ENCODE assay signal across 9 cellular contexts in the genomic region with DNA sequence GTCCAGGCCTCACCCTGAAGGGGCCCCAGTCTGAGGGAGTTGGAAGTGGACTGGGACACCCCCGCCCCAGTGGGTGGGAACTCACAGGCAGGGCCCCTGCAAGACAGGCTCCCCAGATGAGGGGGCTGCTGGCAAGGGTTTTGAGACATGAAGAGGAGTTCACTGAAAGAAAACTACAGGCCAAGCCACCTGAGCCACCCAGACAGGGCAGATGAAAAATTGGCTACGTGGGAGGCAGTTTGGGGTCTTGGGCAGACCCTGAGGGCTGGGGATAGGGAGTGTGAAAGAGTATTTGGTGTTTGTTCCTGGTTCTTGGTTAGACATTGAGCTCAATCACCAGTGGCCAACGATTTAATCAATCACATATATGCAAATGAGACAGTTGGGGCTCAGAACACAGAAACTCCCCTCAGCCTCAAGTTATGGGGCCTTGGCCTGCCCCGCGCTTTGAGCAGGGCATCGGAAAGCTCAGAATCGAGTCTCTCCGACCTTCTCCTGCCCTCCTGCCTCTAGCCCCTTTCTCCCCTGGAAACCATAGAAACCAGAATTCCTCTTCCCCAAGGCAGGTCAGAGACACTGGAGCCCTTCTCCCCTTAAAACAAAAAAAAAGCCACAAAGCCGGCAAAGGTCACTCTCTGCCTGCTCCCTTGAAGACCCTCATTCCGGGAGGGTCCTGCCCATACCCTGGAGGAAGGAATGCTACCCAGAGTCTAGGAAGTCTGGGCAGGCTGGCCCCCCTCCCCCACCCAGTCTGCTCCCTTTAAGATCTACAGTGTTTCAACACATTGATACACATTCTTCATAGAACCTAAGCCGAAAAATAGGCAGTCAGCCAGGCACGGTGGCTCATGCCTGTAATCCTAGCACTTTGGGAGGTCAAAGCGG. TPM values are rescaled to one million over a fixed set of nuclear protein-coding genes. Genes with fewer than 3 reads are reported as not detected.
A peak's percentile ranks its signal among the peaks of the same experiment; 100 is the strongest.
DNase-seq lines count a peak whose midpoint lies in the region; ATAC-seq and TF ChIP-seq lines count a peak whose summit lies in the region.
"Had no signal": no experiment of that assay in that cellular context is flagged by ENCODE, and none has a peak within 500 bp of the region (broad histone marks: within the 10 kb centered on the region; RNA-seq: fewer than 3 reads in every experiment).

No MANE protein-coding gene starts in this region.

- 48 to 54% methylated on average over 11 to 12 of the region's 13 CpGs for WGBS in mesodermal cell (ENCODE audit: insufficient coverage in 2 of 2), 2 experiments

- DNase-seq in AG10803 (ENCODE audit: low read depth) (peak; percentile 58), breast epithelium (ENCODE audit: low spot score in 2 of 2) (no peak), GM13977 (ENCODE audit: low spot score) (no peak), posterior vena cava (ENCODE audit: low spot score) (no peak)
- DNase-seq: stimulated activated CD4-positive, alpha-beta T cell treated with anti-CD3 and anti-CD28 coated beads, Interleukin-1b, Interleukin-23, amount 100 ng/mL, for 48 hours had no signal

- peaks cover 19% of the 10 kb centered on the region for H3K4me1 ChIP-seq in HUES48 (ENCODE audit: control insufficient read depth, insufficient read depth, low read length)
- H3K4me1 ChIP-seq in breast epithelium, result peaks cover 0 to 19% of the 10 kb centered on the region in 2 donors
- peaks cover 39% of the 10 kb centered on the region for H3K4me1 ChIP-seq in mesodermal cell (ENCODE audit: control insufficient read depth, insufficient read depth, low read length, poor library complexity, severe bottlenecking)

- in situ Hi-C loops in GM13977 (cut with MboI; ENCODE audit: low pct_unique_long_range_greater_than_20kb, low sequenced_read_pairs, unreplicated experiment), result no loop called here

- H3K9ac ChIP-seq in HUES48 (ENCODE audit: low read depth, low read length), result no peak overlapping the region

- no peak for TF ChIP-seq CTCF in AG10803 (conservative IDR thresholded peaks at IDR 0.05; ENCODE audit: low read length)
- TF ChIP-seq CTCF in breast epithelium (IDR thresholded peaks at IDR 0.05), result no peak
- no peak for TF ChIP-seq CTCF in GM13977 (IDR thresholded peaks at IDR 0.05; ENCODE audit: extremely low read depth, insufficient read depth, missing control alignments)

- H3K27ac ChIP-seq in HUES48 (ENCODE audit: low read depth, low read length), result peak overlapping the region; percentile 91
- H3K27ac ChIP-seq in breast epithelium, result peak overlapping the region; percentile 79 to 87
- peak overlapping the region; percentile 97 for H3K27ac ChIP-seq in mesodermal cell (ENCODE audit: low read depth, low read length, severe bottlenecking)

- intact Hi-C loops in breast epithelium (cut with DNase I; ENCODE audit: low total_unique reads), result no loop called here
- intact Hi-C loops in posterior vena cava (cut with DNase I), result no loop called here

- ATAC-seq in GM21360 (IDR thresholded peaks at IDR 0.05; ENCODE audit: unreplicated experiment) (no peak), HG02588 (IDR thresholded peaks at IDR 0.05; ENCODE audit: unreplicated experiment) (no peak)

- H3K27me3 ChIP-seq in HUES48 (ENCODE audit: control insufficient read depth, insufficient read depth, low read length) (no peaks in the 10 kb centered on the region), breast epithelium (no peaks in the 10 kb centered on the region)

- H3K36me3 ChIP-seq in HUES48 (ENCODE audit: control insufficient read depth, insufficient read depth, low read length) (peaks cover 26% of the 10 kb centered on the region), breast epithelium (no peaks in the 10 kb centered on the region), mesodermal cell (ENCODE audit: control insufficient read depth, insufficient read depth, low read length) (peaks cover 39% of the 10 kb centered on the region)

- TF ChIP-seq POLR2A in breast epithelium (IDR thresholded peaks at IDR 0.05), result no peak

- H3K9me3 ChIP-seq in HUES48 (ENCODE audit: control insufficient read depth, insufficient read depth, low read length) (no peaks in the 10 kb centered on the region), breast epithelium (no peaks in the 10 kb centered on the region), mesodermal cell (ENCODE audit: control insufficient read depth, low read length) (no peaks in the 10 kb centered on the region)

- H3K4me3 ChIP-seq in AG10803 (ENCODE audit: low read length) (no peak overlapping the region), HUES48 (ENCODE audit: low read depth, low read length) (no peak overlapping the region; the same call in 1 of the 2 replicates), breast epithelium (peak overlapping the region in 2 of 3 donors; percentile 71 to 79), mesodermal cell (ENCODE audit: extremely low read depth, insufficient read depth, low read length, poor library complexity, severe bottlenecking) (no peak overlapping the region)

RNA-seq across cellular contexts. Expression of a gene that starts 1.3 kb away (rescaled TPM):
- total RNA-seq in breast epithelium, result 10 to 100 TPM in 2 of 3 donors, 1 to 10 TPM in 1; 7.4 to 42.9 (median 40.2) TPM
- polyA plus RNA-seq in mesodermal cell (2013, experiment 1 of 2), result 302 TPM
- polyA plus RNA-seq in mesodermal cell (2013, experiment 2 of 2), result 255 TPM
- total RNA-seq in posterior vena cava, result 10 to 100 TPM; 27.5 to 28.1 TPM

RNA-seq across cellular contexts. Expression of a gene that starts 20.1 kb away (rescaled TPM):
- total RNA-seq in breast epithelium, result 10 to 100 TPM; 29.4 to 71.8 (median 46.7) TPM
- 89.4 TPM for polyA plus RNA-seq in mesodermal cell (2013, experiment 1 of 2)
- 70.1 TPM for polyA plus RNA-seq in mesodermal cell (2013, experiment 2 of 2)
- 10 to 100 TPM; 54.4 to 56.9 TPM for total RNA-seq in posterior vena cava

RNA-seq across cellular contexts. Expression of a gene that starts 41.8 kb away (rescaled TPM):
- total RNA-seq in breast epithelium (10 to 100 TPM in 1 of 3 donors, 1 to 10 TPM in 2; 3.9 to 27.2 (median 7.2) TPM), posterior vena cava (10 to 100 TPM in 1 of 2 donors, 1 to 10 TPM in 1; 6.8 to 16.8 TPM)
- polyA plus RNA-seq in mesodermal cell (2013, experiment 1 of 2), result not detected
- polyA plus RNA-seq in mesodermal cell (2013, experiment 2 of 2), result not detected

RNA-seq across cellular contexts. Expression of a gene that starts 53.3 kb away (rescaled TPM):
- total RNA-seq in breast epithelium (10 to 100 TPM in 1 of 3 donors, 1 to 10 TPM in 2; 2.7 to 60.3 (median 9.2) TPM), posterior vena cava (1 to 10 TPM; 3.1 to 4.5 TPM)
- polyA plus RNA-seq in mesodermal cell (2013, experiment 1 of 2), result 38.5 TPM
- polyA plus RNA-seq in mesodermal cell (2013, experiment 2 of 2), result 29.4 TPM

Comparison
In these comparisons a context has a peak if more than half of its experiments do, and no peak if none do; other contexts are left out.
1. H3K4me3 ChIP-seq: peak in breast epithelium (2 of 3); none in AG10803 (single experiment), HUES48 (single experiment) and mesodermal cell (single experiment).
2. Peak in every context shown above with its lines, with median percentiles within 50 percentile points of each other: H3K27ac ChIP-seq.